Comparison of ENCODE assay signal across 34 cellular contexts in genomic region chr2:101986386-101986785, GRCh38. TPM values are rescaled to one million over a fixed set of nuclear protein-coding genes. Genes with fewer than 3 reads are reported as not detected.
A peak's percentile ranks its signal among the peaks of the same experiment; 100 is the strongest.
DNase-seq lines count a peak whose midpoint lies in the region; ATAC-seq and FAIRE-seq lines count a peak whose summit lies in the region.
"Had no signal": no experiment of that assay in that cellular context is flagged by ENCODE, and none has a peak within 500 bp of the region (broad histone marks: within the 10 kb centered on the region; RNA-seq: fewer than 3 reads in every experiment).

No MANE protein-coding gene starts in this region.

- CTCF ChIA-PET in activated naive CD4-positive, alpha-beta T cell treated with anti-CD3 and anti-CD28 coated beads for 36 hours (lab: Charles Lee) = interaction anchor here (1.9 kb wide), 1 partner anchor 13 kb away, joined by 8 read pairs; no protein-coding TSS in a partner anchor

- ATAC-seq in GM18873 (IDR thresholded peaks at IDR 0.05; ENCODE audit: low FRiP score, unreplicated experiment) = no peak
- ATAC-seq: heart right ventricle had no signal

- H3K27me3 Mint-ChIP-seq in activated naive CD4-positive, alpha-beta T cell treated with anti-CD3 and anti-CD28 coated beads, Interleukin-2, amount 50 U/mL, for 24 hours = peaks cover 5% of the 10 kb centered on the region
- H3K27me3 Mint-ChIP-seq in activated naive CD4-positive, alpha-beta T cell treated with anti-CD3 and anti-CD28 coated beads for 36 hours (ENCODE audit: low read depth) = peaks cover 4% of the 10 kb centered on the region

- H3K27ac Mint-ChIP-seq in activated naive CD4-positive, alpha-beta T cell treated with anti-CD3 and anti-CD28 coated beads, Interleukin-2, amount 50 U/mL, for 24 hours = no peak overlapping the region
- H3K27ac Mint-ChIP-seq in activated naive CD4-positive, alpha-beta T cell treated with anti-CD3 and anti-CD28 coated beads for 36 hours = no peak overlapping the region
- H3K27ac Mint-ChIP-seq: activated T-cell treated with anti-CD3 and anti-CD28 coated beads, Interleukin-2, amount 50 U/mL, for 24 hours; H9 had no signal

- DNase-seq in activated naive CD4-positive, alpha-beta T cell treated with anti-CD3 and anti-CD28 coated beads for 36 hours = no peak
- DNase-seq in RCC 7860 (ENCODE audit: low spot score) = peak; percentile 91
- DNase-seq in kidney glomerular epithelial cell (lab: John Stamatoyannopoulos, UW) = peak; percentile 67
- peak; percentile 71 for DNase-seq in renal cortical epithelial cell (ENCODE audit: low read depth)
- DNase-seq in HK-2 (ENCODE audit: unreplicated experiment) = no peak
- no peak for DNase-seq in stimulated activated CD4-positive, alpha-beta T cell treated with anti-CD3 and anti-CD28 coated beads, Interleukin-4, amount 100 ng/mL, for 1 hour
- DNase-seq: activated T-cell treated with anti-CD3 and anti-CD28 coated beads, Interleukin-2, amount 50 U/mL, for 24 hours; cerebellar nuclear complex; DMS 273 treated with DMSO at 0.1 percent for 48 hours; EL; esophagus squamous epithelium; foreskin melanocyte; H9; heart right ventricle; KG1; MM.1S; NCI-H1105 treated with DMSO at 0.1 percent for 48 hours; NCI-H187 treated with DMSO at 0.1 percent for 48 hours; NCI-H2171 treated with DMSO at 0.1 percent for 48 hours; NCI-H510A treated with DMSO at 0.1 percent for 48 hours; pancreas; SHP77; stimulated activated CD4-positive, alpha-beta T cell treated with anti-CD3 and anti-CD28 coated beads, Interleukin-1b, Interleukin-23, amount 100 ng/mL, for 48 hours; stimulated activated CD8-positive, alpha-beta memory T cell treated with anti-CD3 and anti-CD28 coated beads, Interleukin-4, amount 100 ng/mL, for 48 hours had no signal

- intact Hi-C loops in activated naive CD4-positive, alpha-beta T cell treated with anti-CD3 and anti-CD28 coated beads for 36 hours (cut with micrococcal nuclease) = no loop called here

- FAIRE-seq in RCC 7860 (lab: Jason Lieb, UNC) = peak; percentile 96
- FAIRE-seq: endometrium, GM18507, GM19239, pancreas had no signal

- peaks cover 17% of the 10 kb centered on the region for H3K4me1 Mint-ChIP-seq in activated naive CD4-positive, alpha-beta T cell treated with anti-CD3 and anti-CD28 coated beads, Interleukin-2, amount 50 U/mL, for 24 hours
- H3K4me1 Mint-ChIP-seq in activated naive CD4-positive, alpha-beta T cell treated with anti-CD3 and anti-CD28 coated beads for 36 hours (ENCODE audit: low read depth) = peaks cover 24% of the 10 kb centered on the region

- H3K4me3 Mint-ChIP-seq in activated naive CD4-positive, alpha-beta T cell treated with anti-CD3 and anti-CD28 coated beads, Interleukin-2, amount 50 U/mL, for 24 hours = peak overlapping the region; percentile 19
- no peak overlapping the region for H3K4me3 Mint-ChIP-seq in activated naive CD4-positive, alpha-beta T cell treated with anti-CD3 and anti-CD28 coated beads for 36 hours
- H3K4me3 Mint-ChIP-seq: activated T-cell treated with anti-CD3 and anti-CD28 coated beads, Interleukin-2, amount 50 U/mL, for 24 hours; CD4-positive, alpha-beta memory T cell; H9; neural crest cell had no signal

- H3K36me3 Mint-ChIP-seq in activated naive CD4-positive, alpha-beta T cell treated with anti-CD3 and anti-CD28 coated beads, Interleukin-2, amount 50 U/mL, for 24 hours = no peaks in the 10 kb centered on the region
- no peaks in the 10 kb centered on the region for H3K36me3 Mint-ChIP-seq in activated naive CD4-positive, alpha-beta T cell treated with anti-CD3 and anti-CD28 coated beads for 36 hours (ENCODE audit: low read depth)
- H3K36me3 Mint-ChIP-seq: CD4-positive, alpha-beta memory T cell had no signal

- H3K9me3 Mint-ChIP-seq in activated naive CD4-positive, alpha-beta T cell treated with anti-CD3 and anti-CD28 coated beads, Interleukin-2, amount 50 U/mL, for 24 hours = no peaks in the 10 kb centered on the region
- no peaks in the 10 kb centered on the region for H3K9me3 Mint-ChIP-seq in activated naive CD4-positive, alpha-beta T cell treated with anti-CD3 and anti-CD28 coated beads for 36 hours
- H3K9me3 Mint-ChIP-seq: activated T-cell treated with anti-CD3 and anti-CD28 coated beads, Interleukin-2, amount 50 U/mL, for 24 hours; CD4-positive, alpha-beta memory T cell; H9; neural crest cell had no signal

RNA-seq across cellular contexts. Expression of gene IL1R2, which starts 5.4 kb away (rescaled TPM):
- 10 to 100 TPM; 10.3 to 10.5 TPM for total RNA-seq in activated naive CD4-positive, alpha-beta T cell treated with anti-CD3 and anti-CD28 coated beads for 36 hours
- 0.89 and 23.4 TPM in 2 replicates for total RNA-seq in renal cortical epithelial cell
- total RNA-seq: A673; CD4-positive, alpha-beta memory T cell; dermis microvascular lymphatic vessel endothelial cell; H9; neural crest cell; T-helper 2 cell treated with Interferon-gamma antibody and Interleukin-4, amounts not matched to agents 100 ng/mL and 5 ng/mL, for 36 hours had no signal

Comparison
In these comparisons a context has a peak if more than half of its experiments do, and no peak if none do; other contexts are left out.
1. DNase-seq: peak in RCC 7860 (single experiment), kidney glomerular epithelial cell (single experiment) and renal cortical epithelial cell (single experiment); none in activated naive CD4-positive, alpha-beta T cell treated with anti-CD3 and anti-CD28 coated beads for 36 hours (single experiment), HK-2 (single experiment) and stimulated activated CD4-positive, alpha-beta T cell treated with anti-CD3 and anti-CD28 coated beads, Interleukin-4, amount 100 ng/mL, for 1 hour (single experiment).